ENCODE assay signal across 25 cellular contexts in genomic region chr11:131944709-131945108, GRCh38.
DNase-seq lines count a peak whose midpoint lies in the region; ATAC-seq and TF ChIP-seq lines count a peak whose summit lies in the region.
"Had no signal": no experiment of that assay in that cellular context is flagged by ENCODE, and none has a peak within 500 bp of the region (broad histone marks: within the 10 kb centered on the region; RNA-seq: fewer than 3 reads in every experiment).

No MANE protein-coding gene starts in this region.

- no peak overlapping the region; the same call in 1 of the 2 replicates for H3K4me2 ChIP-seq in IMR-90 (ENCODE audit: low read depth, low read length)

- in situ Hi-C loops in IMR-90 (cut with MboI; ENCODE audit: low sequenced_read_pairs): no loop called here

- H4K5ac ChIP-seq in IMR-90 (ENCODE audit: low read depth, low read length): no peak overlapping the region

- H4K20me1 ChIP-seq in IMR-90 (ENCODE audit: insufficient read depth, low read length): no peaks in the 10 kb centered on the region

- H2BK20ac ChIP-seq in IMR-90 (ENCODE audit: low read depth, low read length): no peak overlapping the region

- H2AK9ac ChIP-seq in IMR-90 (replicated peaks; ENCODE audit: low read depth, low read length, poor library complexity): no peak overlapping the region

- DNase-seq in AG09319 (ENCODE audit: extremely low read depth, low read depth) (peak; percentile 69), IMR-90 (peak; percentile 68), fibroblast of peridontal ligament (ENCODE audit: extremely low read depth) (peak; percentile 87), omental fat pad (ENCODE audit: low spot score) (no peak), NCI-H1694 treated with DMSO at 0.1 percent for 48 hours (lab: John Stamatoyannopoulos, UW) (no peak)
- DNase-seq: activated CD4-positive, alpha-beta T cell treated with anti-CD3 and anti-CD28 coated beads for 36 hours; activated CD8-positive, alpha-beta T cell treated with anti-CD3 and anti-CD28 coated beads, Interleukin-2, amount 10 ng/mL, durations not matched to agents 7 days and 5 days; activated naive CD4-positive, alpha-beta T cell treated with anti-CD3 and anti-CD28 coated beads, Interleukin-2, amount 50 U/mL, for 16 hours; cortex of kidney; DND-41; endodermal cell; GF-D8; hypothalamus; NCI-H1436 treated with DMSO at 0.1 percent for 48 hours; pancreas; retina; SIG-M5; spleen; stomach; uterus had no signal

- no peak overlapping the region for H2AK5ac ChIP-seq in IMR-90 (ENCODE audit: low read depth, low read length)

- peak overlapping the region; percentile 9; the same call in 1 of the 2 replicates for H3K27ac ChIP-seq in IMR-90 (ENCODE audit: insufficient read depth, low read length)
- H3K27ac ChIP-seq: cardiac muscle cell, pancreas, spleen, stomach, thyroid gland, uterus had no signal

- no peak overlapping the region for H3K9ac ChIP-seq in IMR-90 (ENCODE audit: low read depth, low read length)

- TF ChIP-seq CTCF in AG09319 (IDR thresholded peaks at IDR 0.05; ENCODE audit: low read depth, low read length) (no peak), IMR-90 (conservative IDR thresholded peaks at IDR 0.05; ENCODE audit: low read depth, low read length) (no peak), omental fat pad (IDR thresholded peaks at IDR 0.05) (no peak)

- H4K91ac ChIP-seq in IMR-90 (ENCODE audit: insufficient read depth, low read depth, low read length): no peak overlapping the region

- no peak for TF ChIP-seq RAD21 in IMR-90 (IDR thresholded peaks at IDR 0.05; ENCODE audit: low read length)

- H2BK120ac ChIP-seq in IMR-90 (ENCODE audit: low read depth, low read length): no peak overlapping the region

- no peaks in the 10 kb centered on the region; the same call in 1 of the 2 replicates for H3K4me1 ChIP-seq in IMR-90 (ENCODE audit: control insufficient read depth, insufficient read depth, low read length)
- H3K4me1 ChIP-seq: pancreas, spleen, stomach, uterus had no signal

- H3K9me1 ChIP-seq in IMR-90 (ENCODE audit: insufficient read depth, low read length): peaks cover 8% of the 10 kb centered on the region; the same call in 1 of the 2 replicates

- no peak overlapping the region for H2BK5ac ChIP-seq in IMR-90 (ENCODE audit: low read depth, low read length, poor library complexity, severe bottlenecking)

- no peak overlapping the region for H4K8ac ChIP-seq in IMR-90 (ENCODE audit: low read depth in 2 of 2, low read length in 2 of 2)

- H2AFZ ChIP-seq in IMR-90 (replicated peaks; ENCODE audit: low read length, poor library complexity): no peak overlapping the region

- H3K79me1 ChIP-seq in IMR-90 (ENCODE audit: low read depth in 1 of 2, low read length in 2 of 2): peaks cover 12 to 33% of the 10 kb centered on the region in 2 experiments; a peak in 3 of 4 replicates

- no peaks in the 10 kb centered on the region for H3K27me3 ChIP-seq in IMR-90 (ENCODE audit: control insufficient read depth, insufficient read depth, low read length)
- H3K27me3 ChIP-seq: pancreas, spleen, thyroid gland, uterus had no signal

- 83% methylated on average over 3 of the region's 5 CpGs; no CpG with 5 or more reads in 1 of the 2 experiments for WGBS in IMR-90 (ENCODE audit: extremely low coverage in 2 of 2, insufficient read length in 1 of 2), 2 experiments

- CTCF ChIA-PET in IMR-90 (lab: Yijun Ruan, JAX): no interaction called here

- no peak overlapping the region for H3K4me3 ChIP-seq in IMR-90 (ENCODE audit: insufficient read depth, low read depth, low read length)
- H3K4me3 ChIP-seq: cardiac muscle cell, pancreas, spleen, stomach, thyroid gland, uterus had no signal

- BruUV-seq in IMR-90 (replicated peaks; lab: Mats Ljungman, UMichigan): no TSS peak

- POLR2A ChIA-PET in IMR-90 (lab: Charles Lee; ENCODE audit: unreplicated experiment): no interaction called here

- dilution Hi-C loops in IMR-90 (cut with HindIII; ENCODE audit: low sequenced_read_pairs, unreplicated experiment): no loop called here

- H3K14ac ChIP-seq in IMR-90 (replicated peaks; ENCODE audit: low read depth, low read length): no peak overlapping the region

- H3K9me3 ChIP-seq in IMR-90 (ENCODE audit: control insufficient read depth, insufficient read depth, low read length): no peaks in the 10 kb centered on the region
- H3K9me3 ChIP-seq: pancreas, spleen, stomach, thyroid gland, uterus had no signal

- H3K36me3 ChIP-seq in IMR-90 (ENCODE audit: control insufficient read depth, insufficient read depth, low read length): no peaks in the 10 kb centered on the region
- H3K36me3 ChIP-seq: cardiac muscle cell, pancreas, spleen, stomach, thyroid gland, uterus had no signal

- no peak overlapping the region for H2BK15ac ChIP-seq in IMR-90 (ENCODE audit: low read depth, low read length)

- no peak for TF ChIP-seq POLR2A in IMR-90 (IDR thresholded peaks at IDR 0.05; ENCODE audit: low read depth, low read length)

- H3K23ac ChIP-seq in IMR-90 (ENCODE audit: low read depth, low read length): no peak overlapping the region

- intact Hi-C loops in IMR-90 (cut with micrococcal nuclease): no loop called here

- H3K18ac ChIP-seq in IMR-90 (ENCODE audit: low read depth, low read length): no peak overlapping the region

- H3K56ac ChIP-seq in IMR-90 (ENCODE audit: extremely low read depth, insufficient read depth, low read length): no peak overlapping the region

- ATAC-seq in IMR-90 (ENCODE audit: low read depth) (peak; percentile 70), omental fat pad (ENCODE audit: low FRiP score) (peak; percentile 65), HG03097 (IDR thresholded peaks at IDR 0.05; ENCODE audit: low FRiP score, unreplicated experiment) (no peak), HG03175 (IDR thresholded peaks at IDR 0.05; ENCODE audit: unreplicated experiment) (no peak)
- ATAC-seq: activated CD4-positive, alpha-beta T cell treated with anti-CD3 and anti-CD28 coated beads for 36 hours; activated CD8-positive, alpha-beta T cell treated with anti-CD3 and anti-CD28 coated beads, Interleukin-2, amount 10 ng/mL, durations not matched to agents 7 days and 5 days; Panc1 had no signal

- H3K4ac ChIP-seq in IMR-90 (ENCODE audit: low read depth, low read length): no peak overlapping the region

TF ChIP-seq in IMR-90, 13 proteins besides CTCF, POLR2A, EP300 and RAD21:
- no peak for TF ChIP-seq CHD1 (IDR thresholded peaks at IDR 0.05; ENCODE audit: low read depth, low read length)
- no peak for TF ChIP-seq MAFK (IDR thresholded peaks at IDR 0.05; ENCODE audit: low read depth, low read length)
- no peak for TF ChIP-seq SMC3 (IDR thresholded peaks at IDR 0.05; ENCODE audit: low read depth, low read length)
- no peak for TF ChIP-seq MAZ (IDR thresholded peaks at IDR 0.05; ENCODE audit: borderline replicate concordance, low read depth, low read length)
- TF ChIP-seq MXI1 (IDR thresholded peaks at IDR 0.05; ENCODE audit: borderline replicate concordance, low read depth, low read length): no peak
- peak; percentile 69; the same call in 1 of the 2 replicates for TF ChIP-seq CEBPB (IDR thresholded peaks at IDR 0.05; ENCODE audit: low read depth, low read length)

Comparison
In these comparisons a context has a peak if more than half of its experiments do, and no peak if none do; other contexts are left out.
1. DNase-seq: peak in AG09319 (single experiment), IMR-90 (single experiment) and fibroblast of peridontal ligament (single experiment); none in omental fat pad (single experiment) and NCI-H1694 treated with DMSO at 0.1 percent for 48 hours (single experiment).
2. ATAC-seq: peak in IMR-90 (single experiment) and omental fat pad (single experiment); none in HG03097 (single experiment) and HG03175 (single experiment).